ENCODE assay signal across 30 cellular contexts in the genomic region with DNA sequence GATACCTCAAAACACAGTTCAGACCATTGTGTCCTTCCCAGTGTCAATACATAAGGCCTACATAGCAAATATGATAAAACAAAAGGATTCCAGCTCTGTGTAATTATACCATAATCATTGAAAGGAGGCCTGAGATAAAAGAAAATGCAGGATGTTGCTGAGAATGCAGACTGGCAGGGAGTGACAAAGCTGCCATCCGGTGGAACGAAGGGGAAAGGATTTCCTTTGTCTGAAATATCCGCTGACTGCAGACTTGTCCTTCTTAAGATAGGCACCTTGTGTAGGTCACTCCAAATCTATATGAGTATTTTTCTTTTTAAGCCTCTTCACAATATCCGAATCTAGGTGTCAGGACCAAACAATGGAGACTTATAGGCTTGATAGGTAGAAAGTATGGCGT.
DNase-seq lines count a peak whose midpoint lies in the region; ATAC-seq and TF ChIP-seq lines count a peak whose summit lies in the region.
"Had no signal": no experiment of that assay in that cellular context is flagged by ENCODE, and none has a peak within 500 bp of the region (broad histone marks: within the 10 kb centered on the region; RNA-seq: fewer than 3 reads in every experiment).

No MANE protein-coding gene starts in this region.

- no peak overlapping the region for H3K4me3 Mint-ChIP-seq in GM23338
- H3K4me3 Mint-ChIP-seq: activated naive CD8-positive, alpha-beta T cell treated with anti-CD3 and anti-CD28 coated beads for 36 hours; HFFc6; nephron; stimulated activated naive B cell treated with anti-CD40 and anti-IgM and Interleukin-4, amounts not matched to agents 10 μg/mL and 1 μg/mL and 100 μg/mL, for 72 hours; type B pancreatic cell had no signal

- no peaks in the 10 kb centered on the region for H3K9me2 ChIP-seq in GM23338 (ENCODE audit: insufficient read depth)

- no peaks in the 10 kb centered on the region for H3K9me3 Mint-ChIP-seq in GM23338
- H3K9me3 Mint-ChIP-seq: activated naive CD8-positive, alpha-beta T cell treated with anti-CD3 and anti-CD28 coated beads for 36 hours; nephron; type B pancreatic cell had no signal

- H3K27ac ChIP-seq in GM23338 (ENCODE audit: low read depth) (no peak overlapping the region), upper lobe of right lung (no peak overlapping the region)
- H3K27ac ChIP-seq: breast epithelium, gastroesophageal sphincter, parathyroid adenoma, SK-N-MC, skin epidermis had no signal

- peak; percentile 64; the same call in 2 of the 3 replicates for ATAC-seq in GM23338
- ATAC-seq in upper lobe of right lung: no peak
- ATAC-seq: gastroesophageal sphincter; stimulated activated naive B cell treated with anti-CD40 and anti-IgM and Interleukin-4, amounts not matched to agents 10 μg/mL and 1 μg/mL and 100 μg/mL, for 72 hours had no signal

- H3K79me2 ChIP-seq in GM23338 (replicated peaks; ENCODE audit: insufficient read depth): no peaks in the 10 kb centered on the region
- H3K79me2 ChIP-seq: parathyroid adenoma had no signal

- H3K4me1 Mint-ChIP-seq in GM23338: peaks cover 3% of the 10 kb centered on the region; the same call in 2 of the 3 replicates
- H3K4me1 Mint-ChIP-seq: activated naive CD8-positive, alpha-beta T cell treated with anti-CD3 and anti-CD28 coated beads for 36 hours; nephron had no signal

- H3K4me1 ChIP-seq in GM23338 (ENCODE audit: insufficient read depth) (no peaks in the 10 kb centered on the region), upper lobe of right lung (no peaks in the 10 kb centered on the region)
- H3K4me1 ChIP-seq: breast epithelium, gastroesophageal sphincter had no signal

- H3K4me3 ChIP-seq in GM23338 (no peak overlapping the region), upper lobe of right lung (no peak overlapping the region)
- H3K4me3 ChIP-seq: breast epithelium, gastroesophageal sphincter, SK-N-MC, skin epidermis had no signal

- H3K27me3 Mint-ChIP-seq in GM23338 (ENCODE audit: insufficient read depth, low read depth, poor library complexity): no peaks in the 10 kb centered on the region
- H3K27me3 Mint-ChIP-seq: activated naive CD8-positive, alpha-beta T cell treated with anti-CD3 and anti-CD28 coated beads for 36 hours; stimulated activated naive B cell treated with anti-CD40 and anti-IgM and Interleukin-4, amounts not matched to agents 10 μg/mL and 1 μg/mL and 100 μg/mL, for 72 hours; type B pancreatic cell had no signal

- no peaks in the 10 kb centered on the region for H3K9me3 ChIP-seq in upper lobe of right lung

- peak; percentile 54 to 72 for TF ChIP-seq CTCF in GM23338 (conservative IDR thresholded peaks at IDR 0.05; ENCODE audit: low read depth in 2 of 2)
- no peak for TF ChIP-seq CTCF in upper lobe of right lung (IDR thresholded peaks at IDR 0.05)

- no peak overlapping the region for H2AFZ ChIP-seq in GM23338
- H2AFZ ChIP-seq: parathyroid adenoma had no signal

- peaks cover 9% of the 10 kb centered on the region; the same call in 2 of the 3 replicates for H3K36me3 Mint-ChIP-seq in GM23338 (ENCODE audit: low read depth)
- H3K36me3 Mint-ChIP-seq: activated naive CD8-positive, alpha-beta T cell treated with anti-CD3 and anti-CD28 coated beads for 36 hours; type B pancreatic cell had no signal

- no peak overlapping the region for H3K4me2 ChIP-seq in GM23338

- H3K36me3 ChIP-seq in GM23338 (ENCODE audit: insufficient read depth): no peaks in the 10 kb centered on the region
- H3K36me3 ChIP-seq in upper lobe of right lung: no peaks in the 10 kb centered on the region
- H3K36me3 ChIP-seq: breast epithelium, gastroesophageal sphincter had no signal

- DNase-seq in DMS53 (lab: John Stamatoyannopoulos, UW) (peak; percentile 6), DMS53 treated with DMSO at 0.1 percent for 48 hours (lab: John Stamatoyannopoulos, UW; ENCODE audit: unreplicated experiment) (no peak), GM23338 (ENCODE audit: low spot score) (peak; percentile 62), SK-N-DZ (ENCODE audit: low spot score) (peak; percentile 27), iPS-NIHi7 (ENCODE audit: extremely low spot score) (peak; percentile 40), NCI-H226 (no peak), upper lobe of right lung (no peak), occipital lobe (lab: John Stamatoyannopoulos, UW) (no peak)
- DNase-seq: 8988T; activated CD4-positive, alpha-beta T cell treated with anti-CD3 and anti-CD28 coated beads for 4 hours; activated naive CD8-positive, alpha-beta T cell treated with anti-CD3 and anti-CD28 coated beads for 36 hours; anterior cingulate cortex; Calu3; HFFc6; hypothalamus; mammary epithelial cell; NCI-H1092 treated with DMSO at 0.1 percent for 48 hours; NCI-H2029 treated with DMSO at 0.1 percent for 48 hours; NCI-H446; OCI-M1; retina; stimulated activated naive B cell treated with anti-CD40 and anti-IgM and Interleukin-4, amounts not matched to agents 10 μg/mL and 1 μg/mL and 100 μg/mL, for 72 hours; substantia nigra had no signal

- no peak overlapping the region for H3K27ac Mint-ChIP-seq in GM23338
- H3K27ac Mint-ChIP-seq: activated naive CD8-positive, alpha-beta T cell treated with anti-CD3 and anti-CD28 coated beads for 36 hours; HFFc6; nephron; stimulated activated naive B cell treated with anti-CD40 and anti-IgM and Interleukin-4, amounts not matched to agents 10 μg/mL and 1 μg/mL and 100 μg/mL, for 72 hours; type B pancreatic cell had no signal

- H3K27me3 ChIP-seq in GM23338 (ENCODE audit: insufficient read depth): no peaks in the 10 kb centered on the region
- no peaks in the 10 kb centered on the region for H3K27me3 ChIP-seq in upper lobe of right lung
- H3K27me3 ChIP-seq: breast epithelium, gastroesophageal sphincter had no signal

- H3F3A ChIP-seq in GM23338 (replicated peaks; ENCODE audit: low read depth): no peaks in the 10 kb centered on the region

- intact Hi-C loops in upper lobe of right lung (cut with DNase I): no loop called here

- H4K20me1 ChIP-seq in GM23338 (replicated peaks; ENCODE audit: insufficient read depth): no peaks in the 10 kb centered on the region

TF ChIP-seq in GM23338, 12 proteins besides CTCF, POLR2A, EP300 and RAD21 (continues in another document):
- TF ChIP-seq STAT1 (IDR thresholded peaks at IDR 0.05; ENCODE audit: unreplicated experiment): no peak
- TF ChIP-seq, protein P1, sequence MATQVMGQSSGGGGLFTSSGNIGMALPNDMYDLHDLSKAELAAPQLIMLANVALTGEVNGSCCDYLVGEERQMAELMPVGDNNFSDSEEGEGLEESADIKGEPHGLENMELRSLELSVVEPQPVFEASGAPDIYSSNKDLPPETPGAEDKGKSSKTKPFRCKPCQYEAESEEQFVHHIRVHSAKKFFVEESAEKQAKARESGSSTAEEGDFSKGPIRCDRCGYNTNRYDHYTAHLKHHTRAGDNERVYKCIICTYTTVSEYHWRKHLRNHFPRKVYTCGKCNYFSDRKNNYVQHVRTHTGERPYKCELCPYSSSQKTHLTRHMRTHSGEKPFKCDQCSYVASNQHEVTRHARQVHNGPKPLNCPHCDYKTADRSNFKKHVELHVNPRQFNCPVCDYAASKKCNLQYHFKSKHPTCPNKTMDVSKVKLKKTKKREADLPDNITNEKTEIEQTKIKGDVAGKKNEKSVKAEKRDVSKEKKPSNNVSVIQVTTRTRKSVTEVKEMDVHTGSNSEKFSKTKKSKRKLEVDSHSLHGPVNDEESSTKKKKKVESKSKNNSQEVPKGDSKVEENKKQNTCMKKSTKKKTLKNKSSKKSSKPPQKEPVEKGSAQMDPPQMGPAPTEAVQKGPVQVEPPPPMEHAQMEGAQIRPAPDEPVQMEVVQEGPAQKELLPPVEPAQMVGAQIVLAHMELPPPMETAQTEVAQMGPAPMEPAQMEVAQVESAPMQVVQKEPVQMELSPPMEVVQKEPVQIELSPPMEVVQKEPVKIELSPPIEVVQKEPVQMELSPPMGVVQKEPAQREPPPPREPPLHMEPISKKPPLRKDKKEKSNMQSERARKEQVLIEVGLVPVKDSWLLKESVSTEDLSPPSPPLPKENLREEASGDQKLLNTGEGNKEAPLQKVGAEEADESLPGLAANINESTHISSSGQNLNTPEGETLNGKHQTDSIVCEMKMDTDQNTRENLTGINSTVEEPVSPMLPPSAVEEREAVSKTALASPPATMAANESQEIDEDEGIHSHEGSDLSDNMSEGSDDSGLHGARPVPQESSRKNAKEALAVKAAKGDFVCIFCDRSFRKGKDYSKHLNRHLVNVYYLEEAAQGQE (IDR thresholded peaks at IDR 0.05; ENCODE audit: unreplicated experiment): no peak
- TF ChIP-seq POLR2AphosphoS5 (IDR thresholded peaks at IDR 0.05; ENCODE audit: low read depth): no peak
- no peak for TF ChIP-seq EZH2phosphoT487 (IDR thresholded peaks at IDR 0.05; ENCODE audit: unreplicated experiment)

Comparison
In these comparisons a context has a peak if more than half of its experiments do, and no peak if none do; other contexts are left out.
1. DNase-seq: peak in DMS53 (single experiment), GM23338 (single experiment), SK-N-DZ (single experiment) and iPS-NIHi7 (single experiment); none in DMS53 treated with DMSO at 0.1 percent for 48 hours (single experiment), NCI-H226 (single experiment), upper lobe of right lung (single experiment) and occipital lobe (single experiment).